Comparison of ENCODE assay signal across 17 cellular contexts in the genomic region with DNA sequence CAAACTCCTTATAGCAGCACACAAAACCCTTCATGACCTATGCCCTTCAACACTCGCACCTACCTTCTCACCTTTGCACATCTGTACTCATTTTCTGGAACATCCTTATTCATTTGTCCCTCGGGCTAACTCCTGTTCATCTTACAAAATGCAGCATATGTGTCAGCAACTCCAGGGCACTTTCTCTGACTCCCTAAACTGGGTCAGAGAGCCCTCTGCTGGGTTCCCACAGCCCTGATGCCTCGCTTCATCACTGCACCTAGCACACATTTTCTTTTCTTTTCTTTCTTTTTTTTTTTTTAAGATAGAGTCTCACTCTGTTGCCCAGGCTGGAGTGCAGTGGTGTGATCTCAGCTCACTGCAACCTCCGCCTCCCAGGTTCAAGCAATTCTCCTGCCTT. TPM values are rescaled to one million over a fixed set of nuclear protein-coding genes. Genes with fewer than 3 reads are reported as not detected.
A peak's percentile ranks its signal among the peaks of the same experiment; 100 is the strongest.
DNase-seq lines count a peak whose midpoint lies in the region; ATAC-seq and TF ChIP-seq lines count a peak whose summit lies in the region.
"Had no signal": no experiment of that assay in that cellular context is flagged by ENCODE, and none has a peak within 500 bp of the region (broad histone marks: within the 10 kb centered on the region; RNA-seq: fewer than 3 reads in every experiment).

No MANE protein-coding gene starts in this region.

- H3K36me3 Mint-ChIP-seq in CD8-positive, alpha-beta memory T cell = peaks cover 0 to 7% (median 0%) of the 10 kb centered on the region in 3 donors
- no peaks in the 10 kb centered on the region for H3K36me3 Mint-ChIP-seq in effector memory CD8-positive, alpha-beta T cell (ENCODE audit: insufficient read depth)

- no peak overlapping the region for H3K4me3 Mint-ChIP-seq in CD8-positive, alpha-beta memory T cell
- H3K4me3 Mint-ChIP-seq in effector memory CD8-positive, alpha-beta T cell = no peak overlapping the region
- H3K4me3 Mint-ChIP-seq: stimulated activated naive CD8-positive, alpha-beta T cell treated with anti-CD3 and anti-CD28 coated beads, Interleukin-15, Interleukin-2, amounts not matched to agents 100 ng/mL and 50 ng/mL, for 24 hours had no signal

- H3K4me1 ChIP-seq in A673 (ENCODE audit: insufficient read depth, low read length, poor library complexity, severe bottlenecking) = peaks cover 8% of the 10 kb centered on the region
- no peaks in the 10 kb centered on the region for H3K4me1 ChIP-seq in CD8-positive, alpha-beta memory T cell (ENCODE audit: insufficient read depth, low read length)

- intact Hi-C loops in A673 (cut with micrococcal nuclease; ENCODE audit: unreplicated experiment) = no loop called here

- H3K4me3 ChIP-seq in A673 (ENCODE audit: low read depth, low read length, poor library complexity, severe bottlenecking) (no peak overlapping the region), GM12864 (ENCODE audit: low read depth, low read length) (no peak overlapping the region), epithelial cell of esophagus (ENCODE audit: low read length) (no peak overlapping the region)
- H3K4me3 ChIP-seq in CD8-positive, alpha-beta memory T cell (ENCODE audit: low read length) = no peak overlapping the region
- H3K4me3 ChIP-seq: coronary artery, PC-9 had no signal

- no peaks in the 10 kb centered on the region for H3K4me1 Mint-ChIP-seq in CD8-positive, alpha-beta memory T cell
- no peaks in the 10 kb centered on the region for H3K4me1 Mint-ChIP-seq in effector memory CD8-positive, alpha-beta T cell (ENCODE audit: low read depth in 2 of 2)

- no peak overlapping the region for H3K27ac ChIP-seq in A673 (ENCODE audit: low read depth, low read length, poor library complexity, severe bottlenecking)
- no peak overlapping the region for H3K27ac ChIP-seq in RWPE1
- H3K27ac ChIP-seq in CD8-positive, alpha-beta memory T cell (ENCODE audit: low read depth, low read length) = no peak overlapping the region
- H3K27ac ChIP-seq: coronary artery, epithelial cell of prostate, PC-9 had no signal

- CTCF ChIA-PET in A673 (lab: Charles Lee) = no interaction called here
- CTCF ChIA-PET in RWPE1 (lab: Yijun Ruan, JAX) = no interaction called here
- CTCF ChIA-PET in CD8-positive, alpha-beta memory T cell (lab: Charles Lee) = interaction anchor here (1.1 kb wide), 1 partner anchor 9 kb away, joined by 3 read pairs; no protein-coding TSS in a partner anchor

- peak; percentile 30; the same call in 1 of the 2 replicates for TF ChIP-seq CTCF in A673 (conservative IDR thresholded peaks at IDR 0.05; ENCODE audit: low read depth, low read length)
- peak; percentile 4 for TF ChIP-seq CTCF in GM12864 (IDR thresholded peaks at IDR 0.05; ENCODE audit: low read depth, low read length, missing control alignments)
- no peak for TF ChIP-seq CTCF in RWPE1 (conservative IDR thresholded peaks at IDR 0.05; ENCODE audit: low read depth)
- TF ChIP-seq CTCF in epithelial cell of esophagus (IDR thresholded peaks at IDR 0.05; ENCODE audit: insufficient read depth, low read depth, low read length, missing control alignments) = peak; percentile 27

- peaks cover 7% of the 10 kb centered on the region for H3K9me3 ChIP-seq in A673 (ENCODE audit: low read depth, low read length, poor library complexity, severe bottlenecking)
- no peaks in the 10 kb centered on the region for H3K9me3 ChIP-seq in CD8-positive, alpha-beta memory T cell (ENCODE audit: low read length)

- no peak for ATAC-seq in HG02973 (IDR thresholded peaks at IDR 0.05; ENCODE audit: unreplicated experiment)
- ATAC-seq in GM21529 (IDR thresholded peaks at IDR 0.05; ENCODE audit: unreplicated experiment) = no peak
- no peak for ATAC-seq in effector memory CD8-positive, alpha-beta T cell (replicated peaks)

- no TSS peak for BruUV-seq in A673 (replicated peaks; lab: Mats Ljungman, UMichigan)

- POLR2A ChIA-PET in A673 (lab: Charles Lee; ENCODE audit: low non-redundant PET) = interaction anchor here (0.7 kb wide), 1 partner anchor 12 kb away, joined by 4 read pairs; no protein-coding TSS in a partner anchor
- POLR2A ChIA-PET in RWPE1 (lab: Yijun Ruan, JAX; ENCODE audit: low non-redundant PET) = no interaction called here
- POLR2A ChIA-PET in CD8-positive, alpha-beta memory T cell (lab: Charles Lee) = no interaction called here

- peaks cover 0 to 12% (median 8%) of the 10 kb centered on the region in 5 donors for H3K9me3 Mint-ChIP-seq in CD8-positive, alpha-beta memory T cell
- H3K9me3 Mint-ChIP-seq in effector memory CD8-positive, alpha-beta T cell = peaks cover 0 to 7% of the 10 kb centered on the region in 2 donors

- no peak overlapping the region for H3K27ac Mint-ChIP-seq in CD8-positive, alpha-beta memory T cell
- no peak overlapping the region for H3K27ac Mint-ChIP-seq in effector memory CD8-positive, alpha-beta T cell
- H3K27ac Mint-ChIP-seq: stimulated activated naive CD8-positive, alpha-beta T cell treated with anti-CD3 and anti-CD28 coated beads, Interleukin-15, Interleukin-2, amounts not matched to agents 100 ng/mL and 50 ng/mL, for 24 hours had no signal

- H3K27me3 ChIP-seq in A673 (replicated peaks; ENCODE audit: insufficient read depth, low read depth, low read length, poor library complexity) = no peaks in the 10 kb centered on the region
- H3K27me3 ChIP-seq in CD8-positive, alpha-beta memory T cell (ENCODE audit: insufficient read depth, low read length, poor library complexity, severe bottlenecking) = no peaks in the 10 kb centered on the region

- DNase-seq in A673 (ENCODE audit: low spot score) (no peak), GM12864 (ENCODE audit: low read depth) (no peak), RWPE1 (ENCODE audit: low spot score) (peak; percentile 32), epithelial cell of esophagus (ENCODE audit: low read depth) (peak; percentile 58)
- DNase-seq in CD8-positive, alpha-beta memory T cell = no peak
- DNase-seq in effector memory CD8-positive, alpha-beta T cell = no peak
- DNase-seq: GF-D8, H7, NCI-H2081, NCI-H526 had no signal

- peaks cover 4 to 15% of the 10 kb centered on the region in 2 donors for H3K27me3 Mint-ChIP-seq in CD8-positive, alpha-beta memory T cell
- H3K27me3 Mint-ChIP-seq in effector memory CD8-positive, alpha-beta T cell = peaks cover 6 to 21% of the 10 kb centered on the region in 2 donors
- H3K27me3 Mint-ChIP-seq: stimulated activated naive CD8-positive, alpha-beta T cell treated with anti-CD3 and anti-CD28 coated beads, Interleukin-15, Interleukin-2, amounts not matched to agents 100 ng/mL and 50 ng/mL, for 24 hours had no signal

- no peaks in the 10 kb centered on the region for H3K36me3 ChIP-seq in A673 (ENCODE audit: insufficient read depth, low read length, poor library complexity, severe bottlenecking)
- H3K36me3 ChIP-seq in CD8-positive, alpha-beta memory T cell (ENCODE audit: insufficient read depth, low read length) = no peaks in the 10 kb centered on the region

RNA-seq across cellular contexts. Expression of a gene that starts 54.0 kb away (rescaled TPM):
- 25.5 and 27.2 TPM in 2 replicates for total RNA-seq in A673 (2021)
- under 1 TPM; 0.11 to 0.13 TPM for total RNA-seq in CD8-positive, alpha-beta memory T cell
- polyA plus RNA-seq in CD8-positive, alpha-beta memory T cell = 0.01 TPM
- total RNA-seq: mesenteric fat pad had no signal

RNA-seq across cellular contexts. Expression of a gene that starts 58.0 kb away (rescaled TPM):
- 1,009 and 1,043 TPM in 2 replicates for total RNA-seq in A673 (2021)
- total RNA-seq in CD8-positive, alpha-beta memory T cell = 100 to 1,000 TPM; 129 to 139 TPM
- polyA plus RNA-seq in CD8-positive, alpha-beta memory T cell = 83.0 TPM

Comparison
In these comparisons a context has a peak if more than half of its experiments do, and no peak if none do; other contexts are left out.
1. DNase-seq: peak in RWPE1 (single experiment) and epithelial cell of esophagus (single experiment); none in A673 (single experiment), GM12864 (single experiment), CD8-positive, alpha-beta memory T cell (0 of 5) and effector memory CD8-positive, alpha-beta T cell (0 of 3).
2. RNA of a gene that starts 54.0 kb away (total RNA-seq): 25.5 to 27.2 TPM in A673; 0.11 to 0.13 TPM in CD8-positive, alpha-beta memory T cell; every median in the first group is over 10 times any median in the second.